23 cellular contexts compared by ENCODE assay signal in genomic region chr12:19542606-19543005, GRCh38.
"Had no signal": no experiment of that assay in that cellular context is flagged by ENCODE, and none has a peak within 500 bp of the region (broad histone marks: within the 10 kb centered on the region; RNA-seq: fewer than 3 reads in every experiment).

No MANE protein-coding gene starts in this region.

- H3K27ac Mint-ChIP-seq: memory B cell; natural killer cell treated with Interleukin-12 subunit alpha and Interleukin-12 subunit beta and Interleukin-15 and Interleukin-18, amount 100 ng/mL, for 72 hours; progenitor cell of endocrine pancreas had no signal

- H3K27ac ChIP-seq: epithelial cell of prostate, esophagus muscularis mucosa, gastrocnemius medialis, left ventricle myocardium inferior, lower lobe of right lung, pancreas, tibial artery, upper lobe of left lung, uterus had no signal

- H3K9me3 Mint-ChIP-seq: natural killer cell treated with Interleukin-12 subunit alpha and Interleukin-12 subunit beta and Interleukin-15 and Interleukin-18, amount 100 ng/mL, for 72 hours had no signal

- H3K36me3 ChIP-seq: gastrocnemius medialis, left ventricle myocardium inferior, lower lobe of right lung, pancreas, tibial artery, upper lobe of left lung, uterus had no signal

- H3K9me3 ChIP-seq: esophagus muscularis mucosa, gastrocnemius medialis, lower lobe of right lung, pancreas, tibial artery, upper lobe of left lung, uterus had no signal

- ATAC-seq: gastrocnemius medialis; left cardiac atrium; lower lobe of right lung; natural killer cell treated with Interleukin-12 subunit alpha and Interleukin-12 subunit beta and Interleukin-15 and Interleukin-18, amount 100 ng/mL, for 72 hours; pancreas; right cardiac atrium had no signal

- H3K27me3 Mint-ChIP-seq: memory B cell; natural killer cell treated with Interleukin-12 subunit alpha and Interleukin-12 subunit beta and Interleukin-15 and Interleukin-18, amount 100 ng/mL, for 72 hours; progenitor cell of endocrine pancreas had no signal

- H3K27me3 ChIP-seq: esophagus muscularis mucosa, gastrocnemius medialis, pancreas, tibial artery, upper lobe of left lung, uterus had no signal

- H3K4me1 ChIP-seq: pancreas, uterus had no signal

- FAIRE-seq: endometrium, kidney, pancreas had no signal

- H3K4me2 ChIP-seq: smooth muscle cell had no signal

- DNase-seq: effector memory CD4-positive, alpha-beta T cell; gastrocnemius medialis; glutamatergic neuron; kidney; left cardiac atrium; left ventricle myocardium inferior; lower lobe of right lung; midbrain; occipital lobe; pancreas; right cardiac atrium; stimulated activated CD4-positive, alpha-beta T cell treated with anti-CD3 and anti-CD28 coated beads, Interleukin-2, amount 100 ng/mL, for 48 hours; stimulated activated naive CD4-positive, alpha-beta T cell treated with Interleukin-2 at 50 U/mL for 16 hours; tibial artery; upper lobe of left lung; uterus had no signal

- H3K4me3 ChIP-seq: esophagus muscularis mucosa, gastrocnemius medialis, left ventricle myocardium inferior, lower lobe of right lung, pancreas, smooth muscle cell, tibial artery, upper lobe of left lung, uterus had no signal

- H3K4me3 Mint-ChIP-seq: memory B cell; natural killer cell treated with Interleukin-12 subunit alpha and Interleukin-12 subunit beta and Interleukin-15 and Interleukin-18, amount 100 ng/mL, for 72 hours had no signal
